Comparison of ENCODE assay signal across 10 cellular contexts in genomic region chr20:59043698-59044097, GRCh38. TPM values are rescaled to one million over a fixed set of nuclear protein-coding genes. Genes with fewer than 3 reads are reported as not detected.
DNase-seq lines count a peak whose midpoint lies in the region; ATAC-seq and TF ChIP-seq lines count a peak whose summit lies in the region.
"Had no signal": no experiment of that assay in that cellular context is flagged by ENCODE, and none has a peak within 500 bp of the region (broad histone marks: within the 10 kb centered on the region; RNA-seq: fewer than 3 reads in every experiment).

No MANE protein-coding gene starts in this region.

- H3K9me3 ChIP-seq in PC-3 (ENCODE audit: low read length) = no peaks in the 10 kb centered on the region
- H3K9me3 ChIP-seq: neutrophil had no signal

- H3F3A ChIP-seq in PC-3 (ENCODE audit: low read length, unreplicated experiment) = peaks cover 4% of the 10 kb centered on the region

- H3K27me3 ChIP-seq in PC-3 (ENCODE audit: low read length) = no peaks in the 10 kb centered on the region
- H3K27me3 ChIP-seq: neutrophil had no signal

- H3K36me3 Mint-ChIP-seq in activated CD4-positive, alpha-beta T cell treated with anti-CD3 and anti-CD28 coated beads for 36 hours (ENCODE audit: low read depth) = peaks cover 22% of the 10 kb centered on the region
- peaks cover 15 to 17% of the 10 kb centered on the region in 2 donors for H3K36me3 Mint-ChIP-seq in stimulated activated naive B cell treated with anti-CD40 and anti-IgM and Interleukin-4, amounts not matched to agents 10 μg/mL and 1 μg/mL and 100 μg/mL, for 72 hours

- CTCF ChIA-PET in activated CD4-positive, alpha-beta T cell treated with anti-CD3 and anti-CD28 coated beads for 36 hours (lab: Charles Lee) = interaction anchor here (0.8 to 2.0 kb wide), 6 partner anchors 11 to 178 kb away, joined by 3 to 6 read pairs (median 4); partner anchors contain the start of gene ATP5F1E
- CTCF ChIA-PET in PC-3 (lab: Charles Lee) = no interaction called here

- H3K4me2 ChIP-seq in PC-3 (ENCODE audit: low read length) = peak overlapping the region; percentile 67

- H3K27ac ChIP-seq in PC-3 (ENCODE audit: low read length) = peak overlapping the region; percentile 87

- no peak overlapping the region for H3K4me3 ChIP-seq in PC-3 (ENCODE audit: low read length)

- peak overlapping the region; percentile 74; the same call in 1 of the 2 replicates for H2AFZ ChIP-seq in PC-3 (ENCODE audit: low read length)

- H3K9ac ChIP-seq in PC-3 (ENCODE audit: low read length) = peak overlapping the region; percentile 57

- DNase-seq in activated CD4-positive, alpha-beta T cell treated with anti-CD3 and anti-CD28 coated beads for 36 hours = peak; percentile 17
- no peak for DNase-seq in activated CD4-positive, alpha-beta T cell treated with anti-CD3 and anti-CD28 coated beads for 1 hour
- peak; percentile 89 for DNase-seq in PC-3
- DNase-seq in stimulated activated naive B cell treated with anti-CD40 and anti-IgM and Interleukin-4, amounts not matched to agents 10 μg/mL and 1 μg/mL and 100 μg/mL, for 72 hours = no peak
- DNase-seq in NCI-H226 = no peak
- DNase-seq: WERI-Rb-1 had no signal

- no peak for TF ChIP-seq CTCF in PC-3 (conservative IDR thresholded peaks at IDR 0.05; ENCODE audit: low read depth, low read length)

- POLR2A ChIA-PET in activated CD4-positive, alpha-beta T cell treated with anti-CD3 and anti-CD28 coated beads for 36 hours (lab: Charles Lee) = interaction anchor here (2.4 kb wide), 1 partner anchor 11 kb away, joined by 16 read pairs; the partner anchor contains the start of gene ATP5F1E
- POLR2A ChIA-PET in PC-3 (lab: Charles Lee; ENCODE audit: unreplicated experiment) = interaction anchor here (0.5 kb wide), 1 partner anchor 87 kb away, joined by 3 read pairs; no protein-coding TSS in a partner anchor

- peaks cover 54% of the 10 kb centered on the region for H3K4me1 Mint-ChIP-seq in activated CD4-positive, alpha-beta T cell treated with anti-CD3 and anti-CD28 coated beads for 36 hours
- peaks cover 34 to 47% of the 10 kb centered on the region in 2 donors for H3K4me1 Mint-ChIP-seq in stimulated activated naive B cell treated with anti-CD40 and anti-IgM and Interleukin-4, amounts not matched to agents 10 μg/mL and 1 μg/mL and 100 μg/mL, for 72 hours

- H3K9me2 ChIP-seq in PC-3 (replicated peaks; ENCODE audit: low read length) = no peaks in the 10 kb centered on the region

- H3K79me2 ChIP-seq in PC-3 (ENCODE audit: low read length) = peaks cover 40% of the 10 kb centered on the region

- no peaks in the 10 kb centered on the region for H3K9me3 Mint-ChIP-seq in activated CD4-positive, alpha-beta T cell treated with anti-CD3 and anti-CD28 coated beads for 36 hours (ENCODE audit: low read depth)
- H3K9me3 Mint-ChIP-seq in stimulated activated naive B cell treated with anti-CD40 and anti-IgM and Interleukin-4, amounts not matched to agents 10 μg/mL and 1 μg/mL and 100 μg/mL, for 72 hours = no peaks in the 10 kb centered on the region

- H4K20me1 ChIP-seq in PC-3 (ENCODE audit: low read length) = peaks cover 29% of the 10 kb centered on the region

- H3K4me3 Mint-ChIP-seq in activated CD4-positive, alpha-beta T cell treated with anti-CD3 and anti-CD28 coated beads for 36 hours = peak overlapping the region; percentile 67
- H3K4me3 Mint-ChIP-seq in stimulated activated naive B cell treated with anti-CD40 and anti-IgM and Interleukin-4, amounts not matched to agents 10 μg/mL and 1 μg/mL and 100 μg/mL, for 72 hours = peak overlapping the region; percentile 96 to 99

- peaks cover 17% of the 10 kb centered on the region; the same call in 1 of the 2 replicates for H3K36me3 ChIP-seq in PC-3 (ENCODE audit: low read depth, low read length)
- H3K36me3 ChIP-seq: neutrophil had no signal

- peaks cover 62% of the 10 kb centered on the region for H3K4me1 ChIP-seq in PC-3 (ENCODE audit: insufficient read depth, low read length)

- intact Hi-C loops in activated CD4-positive, alpha-beta T cell treated with anti-CD3 and anti-CD28 coated beads for 36 hours (cut with DNase I, micrococcal nuclease) = loop anchor here (2.0 kb wide), 2 partner anchors 63 to 151 kb away; partner anchors contain the start of gene NELFCD (in 1 of the 2)
- intact Hi-C loops in PC-3 (cut with micrococcal nuclease) = loop anchor here (5.0 kb wide), 1 partner anchor 391 kb away; the partner anchor contains the start of gene STX16

- BruUV-seq in PC-3 (replicated peaks; lab: Mats Ljungman, UMichigan) = no TSS peak

- no peak for ATAC-seq in activated CD4-positive, alpha-beta T cell treated with anti-CD3 and anti-CD28 coated beads for 36 hours
- ATAC-seq in PC-3 (no peak), esophagus mucosa (peak; percentile 22), HG02763 (IDR thresholded peaks at IDR 0.05; ENCODE audit: unreplicated experiment) (no peak), GM18520 (IDR thresholded peaks at IDR 0.05; ENCODE audit: unreplicated experiment) (no peak)
- no peak for ATAC-seq in stimulated activated naive B cell treated with anti-CD40 and anti-IgM and Interleukin-4, amounts not matched to agents 10 μg/mL and 1 μg/mL and 100 μg/mL, for 72 hours (replicated peaks)

- H3K27me3 Mint-ChIP-seq in activated CD4-positive, alpha-beta T cell treated with anti-CD3 and anti-CD28 coated beads for 36 hours = no peaks in the 10 kb centered on the region
- no peaks in the 10 kb centered on the region for H3K27me3 Mint-ChIP-seq in stimulated activated naive B cell treated with anti-CD40 and anti-IgM and Interleukin-4, amounts not matched to agents 10 μg/mL and 1 μg/mL and 100 μg/mL, for 72 hours

- H3K27ac Mint-ChIP-seq in activated CD4-positive, alpha-beta T cell treated with anti-CD3 and anti-CD28 coated beads for 36 hours = peak overlapping the region; percentile 77
- peak overlapping the region; percentile 62 for H3K27ac Mint-ChIP-seq in stimulated activated naive B cell treated with anti-CD40 and anti-IgM and Interleukin-4, amounts not matched to agents 10 μg/mL and 1 μg/mL and 100 μg/mL, for 72 hours

RNA-seq across cellular contexts. Expression of gene PRELID3B, which starts 1.1 kb away (rescaled TPM):
- total RNA-seq in activated CD4-positive, alpha-beta T cell treated with anti-CD3 and anti-CD28 coated beads for 36 hours = 100 to 1,000 TPM; 148 to 196 TPM
- total RNA-seq in PC-3 (2014; rRNA removed) (118 and 181 TPM in 2 replicates), esophagus mucosa (62.5 TPM)

RNA-seq across cellular contexts. Expression of gene ATP5F1E, which starts 11.6 kb away (rescaled TPM):
- 10 to 100 TPM; 63.5 to 76.1 TPM for total RNA-seq in activated CD4-positive, alpha-beta T cell treated with anti-CD3 and anti-CD28 coated beads for 36 hours
- total RNA-seq in PC-3 (2014; rRNA removed) = 47.1 and 58.5 TPM in 2 replicates
- 60.8 TPM for total RNA-seq in esophagus mucosa

RNA-seq across cellular contexts. Expression of gene TUBB1, which starts 24.5 kb away (rescaled TPM):
- total RNA-seq in activated CD4-positive, alpha-beta T cell treated with anti-CD3 and anti-CD28 coated beads for 36 hours = not detected
- total RNA-seq in PC-3 (2014; rRNA removed) (not detected in 2 replicates), esophagus mucosa (not detected)

RNA-seq across cellular contexts. Expression of gene CTSZ, which starts 36.6 kb away (rescaled TPM):
- total RNA-seq in activated CD4-positive, alpha-beta T cell treated with anti-CD3 and anti-CD28 coated beads for 36 hours = 10 to 100 TPM; 26.6 to 29.4 TPM
- total RNA-seq in PC-3 (2014; rRNA removed) = 191 and 225 TPM in 2 replicates
- 23.8 TPM for total RNA-seq in esophagus mucosa

Comparison
In these comparisons a context has a peak if more than half of its experiments do, and no peak if none do; other contexts are left out.
1. DNase-seq: peak in activated CD4-positive, alpha-beta T cell treated with anti-CD3 and anti-CD28 coated beads for 36 hours (single experiment) and PC-3 (single experiment); none in activated CD4-positive, alpha-beta T cell treated with anti-CD3 and anti-CD28 coated beads for 1 hour (single experiment), stimulated activated naive B cell treated with anti-CD40 and anti-IgM and Interleukin-4, amounts not matched to agents 10 μg/mL and 1 μg/mL and 100 μg/mL, for 72 hours (single experiment) and NCI-H226 (single experiment).